In genomic region chr3:151135548-151136337, GRCh38 we compare ENCODE assay signal across 9 cellular contexts. TPM values are rescaled to one million over a fixed set of nuclear protein-coding genes. Genes with fewer than 3 reads are reported as not detected.
A peak's percentile ranks its signal among the peaks of the same experiment; 100 is the strongest.
DNase-seq lines count a peak whose midpoint lies in the region; ATAC-seq and TF ChIP-seq lines count a peak whose summit lies in the region.
"Had no signal": no experiment of that assay in that cellular context is flagged by ENCODE, and none has a peak within 500 bp of the region (broad histone marks: within the 10 kb centered on the region; RNA-seq: fewer than 3 reads in every experiment).

No MANE protein-coding gene starts in this region.

- peaks cover 20% of the 10 kb centered on the region for H3K4me1 Mint-ChIP-seq in activated CD4-positive, alpha-beta T cell treated with anti-CD3 and anti-CD28 coated beads for 36 hours
- H3K4me1 Mint-ChIP-seq in WTC11, result peaks cover 11% of the 10 kb centered on the region

- peaks cover 12% of the 10 kb centered on the region for H3K27me3 ChIP-seq in MG63
- H3K27me3 ChIP-seq: neutrophil had no signal

- POLR2A ChIA-PET in activated CD4-positive, alpha-beta T cell treated with anti-CD3 and anti-CD28 coated beads for 36 hours (lab: Charles Lee), result interaction anchor here (0.6 kb wide), 1 partner anchor 1058 kb away, joined by 4 read pairs; no protein-coding TSS in a partner anchor
- POLR2A ChIA-PET in WTC11 (lab: Charles Lee), result no interaction called here

- peaks cover 5% of the 10 kb centered on the region; the same call in 1 of the 2 replicates for H3K9me3 ChIP-seq in MG63
- H3K9me3 ChIP-seq: neutrophil had no signal

- H3K4me3 Mint-ChIP-seq in activated CD4-positive, alpha-beta T cell treated with anti-CD3 and anti-CD28 coated beads for 36 hours, result peak overlapping the region; percentile 10
- no peak overlapping the region for H3K4me3 Mint-ChIP-seq in WTC11

- peak; percentile 77 for DNase-seq in activated CD4-positive, alpha-beta T cell treated with anti-CD3 and anti-CD28 coated beads for 36 hours
- DNase-seq in activated CD4-positive, alpha-beta T cell treated with anti-CD3 and anti-CD28 coated beads, Interleukin-2, amount 50 U/mL, for 4 hours, result no peak
- DNase-seq in NCI-H2029 treated with DMSO at 0.1 percent for 48 hours (lab: John Stamatoyannopoulos, UW) (peak; percentile 8), MG63 (no peak), kidney glomerular epithelial cell (lab: John Stamatoyannopoulos, UW) (no peak), WTC11 (ENCODE audit: low spot score) (no peak)
- peak; percentile 7 for DNase-seq in activated gamma-delta T cell treated with anti-CD3 and anti-CD28 coated beads, Interleukin-2, amount 50 U/mL, for 16 hours (ENCODE audit: low read depth)
- DNase-seq in stimulated activated CD8-positive, alpha-beta memory T cell treated with anti-CD3 and anti-CD28 coated beads, Interleukin-7, amount 100 ng/mL, for 48 hours (ENCODE audit: extremely low read depth in 1 of 2, low read depth in 1 of 2), result peak; percentile 28 to 60

- ATAC-seq in activated CD4-positive, alpha-beta T cell treated with anti-CD3 and anti-CD28 coated beads for 36 hours, result peak; percentile 94
- ATAC-seq in WTC11, result no peak

- no peak overlapping the region for H3K4me3 ChIP-seq in MG63

- peak overlapping the region; percentile 71 for H3K27ac Mint-ChIP-seq in activated CD4-positive, alpha-beta T cell treated with anti-CD3 and anti-CD28 coated beads for 36 hours
- no peak overlapping the region; the same call in 1 of the 2 replicates for H3K27ac Mint-ChIP-seq in WTC11

- CTCF ChIA-PET in activated CD4-positive, alpha-beta T cell treated with anti-CD3 and anti-CD28 coated beads for 36 hours (lab: Charles Lee), result interaction anchor here (0.7 to 2.0 kb wide), 6 partner anchors 10 to 432 kb away, joined by 3 to 8 read pairs (median 4); partner anchors contain the start of genes ERICH6 and MED12L
- CTCF ChIA-PET in WTC11 (lab: Charles Lee), result interaction anchor here (1.1 kb wide), 1 partner anchor 21 kb away, joined by 4 read pairs; no protein-coding TSS in a partner anchor

- no peak for TF ChIP-seq CTCF in WTC11 (IDR thresholded peaks at IDR 0.05)

- no peaks in the 10 kb centered on the region for H3K36me3 ChIP-seq in MG63
- H3K36me3 ChIP-seq: neutrophil had no signal

- no peaks in the 10 kb centered on the region for H3K36me3 Mint-ChIP-seq in activated CD4-positive, alpha-beta T cell treated with anti-CD3 and anti-CD28 coated beads for 36 hours (ENCODE audit: low read depth)
- H3K36me3 Mint-ChIP-seq in WTC11, result peaks cover 37% of the 10 kb centered on the region

- no peaks in the 10 kb centered on the region for H3K9me3 Mint-ChIP-seq in activated CD4-positive, alpha-beta T cell treated with anti-CD3 and anti-CD28 coated beads for 36 hours (ENCODE audit: low read depth)
- peaks cover 28% of the 10 kb centered on the region for H3K9me3 Mint-ChIP-seq in WTC11

- peaks cover 9% of the 10 kb centered on the region for H3K27me3 Mint-ChIP-seq in activated CD4-positive, alpha-beta T cell treated with anti-CD3 and anti-CD28 coated beads for 36 hours
- H3K27me3 Mint-ChIP-seq in WTC11 (ENCODE audit: low read depth), result no peaks in the 10 kb centered on the region

- intact Hi-C loops in activated CD4-positive, alpha-beta T cell treated with anti-CD3 and anti-CD28 coated beads for 36 hours (cut with DNase I, micrococcal nuclease), result loop anchor here in 1 of 2 experiments (2.0 kb wide), 1 partner anchor 49 kb away; no protein-coding TSS in a partner anchor

TF ChIP-seq in WTC11, 78 proteins besides CTCF, POLR2A, EP300 and RAD21:
- TF ChIP-seq ATF6 (CRISPR knock-in tag; IDR thresholded peaks at IDR 0.05), result no peak
- no peak for TF ChIP-seq E2F4 (CRISPR knock-in tag; IDR thresholded peaks at IDR 0.05; ENCODE audit: borderline replicate concordance, low read depth)
- no peak for TF ChIP-seq ZNF138 (CRISPR knock-in tag; conservative IDR thresholded peaks at IDR 0.05)
- no peak for TF ChIP-seq E2F1 (CRISPR knock-in tag; IDR thresholded peaks at IDR 0.05)
- TF ChIP-seq RORB (CRISPR knock-in tag; IDR thresholded peaks at IDR 0.05), result no peak

RNA-seq across cellular contexts. Expression of gene MED12L, which starts 50.3 kb away (rescaled TPM):
- total RNA-seq in activated CD4-positive, alpha-beta T cell treated with anti-CD3 and anti-CD28 coated beads for 36 hours, result 1 to 10 TPM; 2.4 to 3.0 TPM
- total RNA-seq in MG63 (2014; rRNA removed; shearing (Covaris generic); ENCODE audit: low replicate concordance), result not detected in 2 replicates
- total RNA-seq in WTC11 (2021), result 22.3 to 27.4 TPM (median 25.2 TPM) in 3 replicates

Comparison
In these comparisons a context has a peak if more than half of its experiments do, and no peak if none do; other contexts are left out.
1. DNase-seq: peak in activated CD4-positive, alpha-beta T cell treated with anti-CD3 and anti-CD28 coated beads for 36 hours (single experiment), NCI-H2029 treated with DMSO at 0.1 percent for 48 hours (single experiment), activated gamma-delta T cell treated with anti-CD3 and anti-CD28 coated beads, Interleukin-2, amount 50 U/mL, for 16 hours (single experiment) and stimulated activated CD8-positive, alpha-beta memory T cell treated with anti-CD3 and anti-CD28 coated beads, Interleukin-7, amount 100 ng/mL, for 48 hours (2 of 2); none in activated CD4-positive, alpha-beta T cell treated with anti-CD3 and anti-CD28 coated beads, Interleukin-2, amount 50 U/mL, for 4 hours (0 of 2), MG63 (single experiment), kidney glomerular epithelial cell (single experiment) and WTC11 (single experiment).